In the genomic region with DNA sequence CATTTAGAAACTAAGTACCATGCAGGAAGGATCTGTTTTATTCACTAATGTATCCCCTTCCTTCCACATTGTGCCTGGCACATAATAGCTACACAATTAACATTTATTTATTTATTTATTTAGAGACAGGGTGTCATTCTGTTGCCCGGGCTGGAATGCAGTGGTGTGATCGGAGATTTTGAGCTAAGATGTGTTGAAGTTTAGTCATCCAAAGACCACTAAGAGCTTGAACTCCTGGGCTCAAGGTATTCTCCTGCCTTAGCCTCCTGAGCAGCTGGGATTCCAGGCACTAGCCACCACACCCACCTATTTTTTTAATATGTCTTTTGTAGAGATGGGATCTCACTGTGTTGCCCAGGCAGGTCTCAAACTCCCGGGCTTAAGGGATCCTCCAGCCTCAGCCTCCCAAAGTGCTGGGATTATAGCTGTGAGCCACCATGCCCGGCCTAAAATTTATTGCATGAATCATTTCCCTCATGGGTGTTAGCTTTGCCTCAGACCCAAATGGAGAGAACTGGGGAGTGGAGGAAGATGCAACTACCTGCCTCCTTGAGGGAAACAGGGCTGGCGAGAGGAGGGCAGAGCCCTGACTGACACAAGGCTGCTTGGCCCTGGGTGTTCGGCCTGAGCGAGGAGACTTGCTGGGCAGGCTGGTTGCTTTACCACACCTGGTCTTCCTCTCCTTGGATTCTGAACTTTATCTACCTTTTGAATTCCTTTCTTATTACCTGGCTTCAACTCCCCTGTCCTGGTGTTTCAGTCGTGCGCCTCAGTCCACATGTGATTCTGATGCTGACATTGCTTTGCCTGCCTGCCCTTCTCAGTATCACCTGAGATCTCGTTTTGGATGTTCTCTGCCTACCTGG, we compare ENCODE assay signal across 13 cellular contexts. TPM values are rescaled to one million over a fixed set of nuclear protein-coding genes. Genes with fewer than 3 reads are reported as not detected.
DNase-seq lines count a peak whose midpoint lies in the region; ATAC-seq, FAIRE-seq and TF ChIP-seq lines count a peak whose summit lies in the region.
"Had no signal": no experiment of that assay in that cellular context is flagged by ENCODE, and none has a peak within 500 bp of the region (broad histone marks: within the 10 kb centered on the region; RNA-seq: fewer than 3 reads in every experiment).

No MANE protein-coding gene starts in this region.

- H3K4me1 Mint-ChIP-seq in activated T-helper 1 cell treated with anti-CD3 and anti-CD28 coated beads, Interleukin-12 subunit alpha, Interleukin-12 subunit beta, Interleukin-2, Interleukin-4 antibody, amounts not matched to agents 30 ng/mL and 10 ng/mL and 1 ng/mL, durations not matched to agents 14 hours and 24 hours and 36 hours (ENCODE audit: low read depth): peaks cover 73% of the 10 kb centered on the region
- H3K4me1 Mint-ChIP-seq in stimulated activated naive B cell treated with anti-CD40 and anti-IgM and Interleukin-4, amounts not matched to agents 10 μg/mL and 1 μg/mL and 100 μg/mL, for 72 hours: peaks cover 30 to 50% of the 10 kb centered on the region in 2 donors

- peak overlapping the region; percentile 43 for H2AFZ ChIP-seq in keratinocyte (ENCODE audit: control insufficient read depth, low read length)

- peaks cover 23% of the 10 kb centered on the region for H3K36me3 Mint-ChIP-seq in activated T-helper 1 cell treated with anti-CD3 and anti-CD28 coated beads, Interleukin-12 subunit alpha, Interleukin-12 subunit beta, Interleukin-2, Interleukin-4 antibody, amounts not matched to agents 30 ng/mL and 10 ng/mL and 1 ng/mL, durations not matched to agents 14 hours and 24 hours and 36 hours (ENCODE audit: low read depth)
- peaks cover 3 to 8% of the 10 kb centered on the region in 2 donors for H3K36me3 Mint-ChIP-seq in stimulated activated naive B cell treated with anti-CD40 and anti-IgM and Interleukin-4, amounts not matched to agents 10 μg/mL and 1 μg/mL and 100 μg/mL, for 72 hours

- intact Hi-C loops in activated T-helper 1 cell treated with anti-CD3 and anti-CD28 coated beads, Interleukin-12 subunit alpha, Interleukin-12 subunit beta, Interleukin-2, Interleukin-4 antibody, amounts not matched to agents 30 ng/mL and 10 ng/mL and 1 ng/mL, durations not matched to agents 14 hours and 24 hours and 36 hours (cut with micrococcal nuclease): loop anchor here (5.0 to 10.0 kb wide), 4 partner anchors 414 to 1789 kb away; a partner anchor contains a TSS

- dilution Hi-C loops in keratinocyte (cut with MboI; ENCODE audit: extremely low pct_ligation_motif_present, low sequenced_read_pairs): no loop called here

- H3K4me3 Mint-ChIP-seq in activated T-helper 1 cell treated with anti-CD3 and anti-CD28 coated beads, Interleukin-12 subunit alpha, Interleukin-12 subunit beta, Interleukin-2, Interleukin-4 antibody, amounts not matched to agents 30 ng/mL and 10 ng/mL and 1 ng/mL, durations not matched to agents 14 hours and 24 hours and 36 hours: peak overlapping the region; percentile 82
- peak overlapping the region; percentile 88 to 95 for H3K4me3 Mint-ChIP-seq in stimulated activated naive B cell treated with anti-CD40 and anti-IgM and Interleukin-4, amounts not matched to agents 10 μg/mL and 1 μg/mL and 100 μg/mL, for 72 hours

- H3K9me3 Mint-ChIP-seq in activated T-helper 1 cell treated with anti-CD3 and anti-CD28 coated beads, Interleukin-12 subunit alpha, Interleukin-12 subunit beta, Interleukin-2, Interleukin-4 antibody, amounts not matched to agents 30 ng/mL and 10 ng/mL and 1 ng/mL, durations not matched to agents 14 hours and 24 hours and 36 hours: no peaks in the 10 kb centered on the region
- no peaks in the 10 kb centered on the region for H3K9me3 Mint-ChIP-seq in stimulated activated naive B cell treated with anti-CD40 and anti-IgM and Interleukin-4, amounts not matched to agents 10 μg/mL and 1 μg/mL and 100 μg/mL, for 72 hours

- H3K4me3 ChIP-seq in keratinocyte (ENCODE audit: control insufficient read depth in 2 of 3, extremely low read depth in 1 of 3, insufficient read depth in 2 of 3, low read depth in 1 of 3, low read length in 3 of 3): no peak overlapping the region

- peak; percentile 92 for FAIRE-seq in keratinocyte (lab: Jason Lieb, UNC)
- FAIRE-seq: G401.6 had no signal

- H3K9me3 ChIP-seq in keratinocyte (ENCODE audit: control insufficient read depth, low read depth, low read length): no peaks in the 10 kb centered on the region

- peak; percentile 62 for DNase-seq in activated effector memory CD4-positive, alpha-beta T cell treated with anti-CD3 and anti-CD28 coated beads, Interleukin-2, amount 50 U/mL, for 16 hours
- DNase-seq in activated effector memory CD4-positive, alpha-beta T cell treated with Interleukin-2 at 50 U/mL for 16 hours: no peak
- DNase-seq in activated T-helper 1 cell treated with anti-CD3 and anti-CD28 coated beads, Interleukin-12 subunit alpha, Interleukin-12 subunit beta, Interleukin-2, Interleukin-4 antibody, amounts not matched to agents 30 ng/mL and 10 ng/mL and 1 ng/mL, durations not matched to agents 14 hours and 24 hours and 36 hours (ENCODE audit: low spot score): no peak
- DNase-seq in keratinocyte (ENCODE audit: low read depth, low spot score) (peak; percentile 42), GDM1 (lab: John Stamatoyannopoulos, UW) (no peak), activated gamma-delta T cell treated with Interleukin-2 at 50 U/mL for 16 hours (no peak)
- DNase-seq in stimulated activated naive B cell treated with anti-CD40 and anti-IgM and Interleukin-4, amounts not matched to agents 10 μg/mL and 1 μg/mL and 100 μg/mL, for 72 hours: no peak
- DNase-seq: mesenchymal stem cell, NCI-H1417 treated with DMSO at 0.1 percent for 48 hours had no signal

- peak overlapping the region; percentile 90 for H3K27ac ChIP-seq in keratinocyte (ENCODE audit: control insufficient read depth, insufficient read depth, low read length)
- H3K27ac ChIP-seq: HL-60 had no signal

- no peaks in the 10 kb centered on the region for H3K27me3 ChIP-seq in keratinocyte (ENCODE audit: control insufficient read depth, extremely low read depth, insufficient read depth, low read length)
- H3K27me3 ChIP-seq: cardiac muscle cell had no signal

- H3K36me3 ChIP-seq in keratinocyte (ENCODE audit: control insufficient read depth in 2 of 2, extremely low read depth in 1 of 2, insufficient read depth in 2 of 2, low read length in 2 of 2): no peaks in the 10 kb centered on the region
- H3K36me3 ChIP-seq: cardiac muscle cell had no signal

- ATAC-seq in stimulated activated naive B cell treated with anti-CD40 and anti-IgM and Interleukin-4, amounts not matched to agents 10 μg/mL and 1 μg/mL and 100 μg/mL, for 72 hours (replicated peaks): no peak
- no peak for ATAC-seq in HG03432 (IDR thresholded peaks at IDR 0.05; ENCODE audit: unreplicated experiment)

- H3K27me3 Mint-ChIP-seq in activated T-helper 1 cell treated with anti-CD3 and anti-CD28 coated beads, Interleukin-12 subunit alpha, Interleukin-12 subunit beta, Interleukin-2, Interleukin-4 antibody, amounts not matched to agents 30 ng/mL and 10 ng/mL and 1 ng/mL, durations not matched to agents 14 hours and 24 hours and 36 hours (ENCODE audit: insufficient read depth): no peaks in the 10 kb centered on the region
- no peaks in the 10 kb centered on the region for H3K27me3 Mint-ChIP-seq in stimulated activated naive B cell treated with anti-CD40 and anti-IgM and Interleukin-4, amounts not matched to agents 10 μg/mL and 1 μg/mL and 100 μg/mL, for 72 hours

- H3K4me2 ChIP-seq in keratinocyte (ENCODE audit: control insufficient read depth, extremely low read depth, insufficient read depth, low read depth, low read length): peak overlapping the region; percentile 52

- peaks cover 50% of the 10 kb centered on the region for H3K4me1 ChIP-seq in keratinocyte (ENCODE audit: control insufficient read depth, extremely low read depth, insufficient read depth, low read length)

- peak overlapping the region; percentile 89 for H3K27ac Mint-ChIP-seq in activated T-helper 1 cell treated with anti-CD3 and anti-CD28 coated beads, Interleukin-12 subunit alpha, Interleukin-12 subunit beta, Interleukin-2, Interleukin-4 antibody, amounts not matched to agents 30 ng/mL and 10 ng/mL and 1 ng/mL, durations not matched to agents 14 hours and 24 hours and 36 hours
- no peak overlapping the region for H3K27ac Mint-ChIP-seq in stimulated activated naive B cell treated with anti-CD40 and anti-IgM and Interleukin-4, amounts not matched to agents 10 μg/mL and 1 μg/mL and 100 μg/mL, for 72 hours

- H3K9ac ChIP-seq in keratinocyte (ENCODE audit: control insufficient read depth, extremely low read depth, insufficient read depth, low read length): peak overlapping the region; percentile 52

- no peak for TF ChIP-seq CTCF in keratinocyte (optimal IDR thresholded peaks at IDR 0.05 in 1 of 3, IDR thresholded peaks at IDR 0.05 in 1 of 3, conservative IDR thresholded peaks at IDR 0.05 in 1 of 3; ENCODE audit: extremely low read depth in 1 of 3, insufficient read depth in 2 of 3, low read length in 3 of 3)

- H3K79me2 ChIP-seq in keratinocyte (ENCODE audit: control insufficient read depth, insufficient read depth, low read length): peaks cover 26% of the 10 kb centered on the region

- peaks cover 5% of the 10 kb centered on the region for H4K20me1 ChIP-seq in keratinocyte (ENCODE audit: control insufficient read depth, extremely low read depth, insufficient read depth, low read length)

- H3K9me1 ChIP-seq in keratinocyte (ENCODE audit: control insufficient read depth, extremely low read depth, insufficient read depth, low read length): no peaks in the 10 kb centered on the region

RNA-seq across cellular contexts. Expression of a gene that starts 1.7 kb away (rescaled TPM):
- total RNA-seq in activated T-helper 1 cell treated with anti-CD3 and anti-CD28 coated beads, Interleukin-12 subunit alpha, Interleukin-12 subunit beta, Interleukin-2, Interleukin-4 antibody, amounts not matched to agents 30 ng/mL and 10 ng/mL and 1 ng/mL, durations not matched to agents 14 hours and 24 hours and 36 hours: 103 and 105 TPM in 2 replicates
- 234 to 366 TPM (median 354 TPM) in 3 replicates for polyA plus RNA-seq in keratinocyte
- polyA plus RNA-seq in keratinocyte (2011; ENCODE audit: low read depth): 110 TPM
- 292 and 484 TPM in 2 replicates for polyA plus RNA-seq in keratinocyte (2011; cell fraction: cytosol; rRNA removed)
- 155 and 183 TPM in 2 replicates for polyA plus RNA-seq in keratinocyte (2011; cell fraction: nucleus; rRNA removed)
- 167 and 223 TPM in 2 replicates for polyA plus RNA-seq in keratinocyte (2012; ENCODE audit: low replicate concordance)
- 125 to 166 TPM (median 156 TPM) in 3 replicates for polyA minus RNA-seq in keratinocyte
- polyA minus RNA-seq in keratinocyte (2011; cell fraction: cytosol; rRNA and poly(A)+ RNA removed): 78.5 TPM
- polyA minus RNA-seq in keratinocyte (2011; cell fraction: nucleus; rRNA and poly(A)+ RNA removed): 18.9 and 29.7 TPM in 2 replicates

RNA-seq across cellular contexts. Expression of a gene that starts 3.6 kb away (rescaled TPM):
- total RNA-seq in activated T-helper 1 cell treated with anti-CD3 and anti-CD28 coated beads, Interleukin-12 subunit alpha, Interleukin-12 subunit beta, Interleukin-2, Interleukin-4 antibody, amounts not matched to agents 30 ng/mL and 10 ng/mL and 1 ng/mL, durations not matched to agents 14 hours and 24 hours and 36 hours: 123 and 139 TPM in 2 replicates
- polyA plus RNA-seq in keratinocyte: 0.93 to 1.9 TPM (median 1.4 TPM) in 3 replicates
- 1.0 TPM for polyA plus RNA-seq in keratinocyte (2011; ENCODE audit: low read depth)
- polyA plus RNA-seq in keratinocyte (2011; cell fraction: cytosol; rRNA removed): 1.1 TPM in 2 replicates
- polyA plus RNA-seq in keratinocyte (2011; cell fraction: nucleus; rRNA removed): 1.4 and 1.8 TPM in 2 replicates
- 1.3 and 1.8 TPM in 2 replicates for polyA plus RNA-seq in keratinocyte (2012; ENCODE audit: low replicate concordance)
- 0.33 to 1.0 TPM (median 0.49 TPM) in 3 replicates for polyA minus RNA-seq in keratinocyte
- polyA minus RNA-seq in keratinocyte (2011; cell fraction: cytosol; rRNA and poly(A)+ RNA removed): 1.2 TPM
- polyA minus RNA-seq in keratinocyte (2011; cell fraction: nucleus; rRNA and poly(A)+ RNA removed): 0.54 and 0.63 TPM in 2 replicates

Comparison
In these comparisons a context has a peak if more than half of its experiments do, and no peak if none do; other contexts are left out.
1. DNase-seq: peak in activated effector memory CD4-positive, alpha-beta T cell treated with anti-CD3 and anti-CD28 coated beads, Interleukin-2, amount 50 U/mL, for 16 hours (single experiment) and keratinocyte (single experiment); none in activated effector memory CD4-positive, alpha-beta T cell treated with Interleukin-2 at 50 U/mL for 16 hours (single experiment), activated T-helper 1 cell treated with anti-CD3 and anti-CD28 coated beads, Interleukin-12 subunit alpha, Interleukin-12 subunit beta, Interleukin-2, Interleukin-4 antibody, amounts not matched to agents 30 ng/mL and 10 ng/mL and 1 ng/mL, durations not matched to agents 14 hours and 24 hours and 36 hours (single experiment), stimulated activated naive B cell treated with anti-CD40 and anti-IgM and Interleukin-4, amounts not matched to agents 10 μg/mL and 1 μg/mL and 100 μg/mL, for 72 hours (single experiment), GDM1 (single experiment) and activated gamma-delta T cell treated with Interleukin-2 at 50 U/mL for 16 hours (single experiment).